Comparison of ENCODE assay signal across 8 cellular contexts in the genomic region with DNA sequence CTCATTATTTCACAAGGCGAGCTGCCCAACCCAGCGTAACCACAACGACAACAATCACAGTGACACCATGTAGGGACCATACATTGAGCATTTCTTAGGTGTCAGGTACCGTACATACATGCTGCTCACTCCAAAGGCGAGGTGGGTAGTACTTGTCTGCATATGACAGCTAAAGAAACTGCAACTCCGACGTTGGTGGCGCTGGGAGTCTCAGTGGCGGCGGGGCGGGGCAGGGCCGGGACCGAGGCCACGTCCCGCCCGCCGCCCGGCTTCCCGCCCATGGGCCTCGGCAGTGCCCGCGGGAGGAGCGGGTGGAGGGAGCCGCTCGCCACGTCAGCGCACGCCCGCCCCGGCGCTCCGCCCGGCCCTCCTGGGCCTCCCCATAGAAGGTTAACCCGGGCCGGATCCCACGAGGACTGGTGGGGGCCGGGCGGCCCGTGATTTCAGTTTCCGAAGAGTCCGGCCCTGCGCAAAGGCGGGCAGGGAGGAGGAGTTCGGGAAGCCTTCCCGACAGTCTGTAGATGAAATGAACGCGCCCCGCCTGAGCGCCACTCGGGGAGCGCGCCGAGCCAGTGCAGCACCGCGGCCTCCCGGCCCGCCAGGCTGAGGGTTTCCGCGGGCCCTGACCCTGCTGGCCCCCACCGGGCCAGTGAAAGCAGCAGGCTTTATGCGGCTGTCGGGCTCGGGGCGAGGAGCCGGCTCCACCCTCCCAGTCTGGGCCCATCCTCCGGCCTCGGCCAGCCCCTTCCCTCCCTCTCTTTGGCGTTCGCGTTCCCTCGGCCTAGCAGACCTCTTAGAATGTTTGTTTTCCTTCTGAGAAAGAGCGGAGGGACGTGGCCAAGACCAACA.
DNase-seq lines count a peak whose midpoint lies in the region; ATAC-seq, FAIRE-seq and TF ChIP-seq lines count a peak whose summit lies in the region.

No MANE protein-coding gene starts in this region.

- intact Hi-C loops in body of pancreas (cut with DNase I): no loop called here
- intact Hi-C loops in gastrocnemius medialis (cut with DNase I; ENCODE audit: low total_unique reads): loop anchor here (1.0 to 5.0 kb wide), 6 partner anchors 63 to 794 kb away; partner anchors contain the start of genes FGGY and JUN

- H3K36me3 ChIP-seq in body of pancreas (replicated peaks in 1 of 2; ENCODE audit: insufficient read depth in 1 of 2, low read depth in 2 of 2) (no peaks in the 10 kb centered on the region), iPS DF 6.9 (ENCODE audit: control insufficient read depth, insufficient read depth, low read length) (no peaks in the 10 kb centered on the region), gastrocnemius medialis (no peaks in the 10 kb centered on the region)

- H3K27me3 ChIP-seq in body of pancreas (no peaks in the 10 kb centered on the region), iPS DF 6.9 (ENCODE audit: control insufficient read depth, insufficient read depth, low read length) (no peaks in the 10 kb centered on the region), gastrocnemius medialis (no peaks in the 10 kb centered on the region)

- ATAC-seq in body of pancreas (peak; percentile 91), gastrocnemius medialis (peak; percentile 69 to 81)

- DNase-seq in GM12891 (ENCODE audit: insufficient read length, low spot score): peak; percentile 69
- DNase-seq in HFF-Myc (ENCODE audit: extremely low read depth, low read depth): no peak
- DNase-seq in NB4 (ENCODE audit: low read depth): peak; percentile 93
- peak; percentile 78 for DNase-seq in UCSD-AML1 (lab: John Stamatoyannopoulos, UW; ENCODE audit: unreplicated experiment)
- DNase-seq in body of pancreas: peak; percentile 92 to 95 (median 94)
- peak; percentile 25 for DNase-seq in iPS DF 6.9 (ENCODE audit: low read depth, low spot score)
- DNase-seq in gastrocnemius medialis: peak; percentile 86 to 93
- no peak for DNase-seq in NAMALWA (ENCODE audit: low spot score)

- H3K27ac ChIP-seq in body of pancreas (peak overlapping the region; percentile 97 to 99 (median 98)), iPS DF 6.9 (ENCODE audit: low read length) (no peak overlapping the region), gastrocnemius medialis (peak overlapping the region; percentile 94 to 100 (median 94))

- no peak for TF ChIP-seq POLR2A in GM12891 (IDR thresholded peaks at IDR 0.05; ENCODE audit: low read depth, low read length)
- TF ChIP-seq POLR2A in NB4 (IDR thresholded peaks at IDR 0.05; ENCODE audit: extremely low read depth, insufficient read length): peak; percentile 54
- peak; percentile 91 to 97 (median 97) for TF ChIP-seq POLR2A in body of pancreas (IDR thresholded peaks at IDR 0.05)
- TF ChIP-seq POLR2A in gastrocnemius medialis (IDR thresholded peaks at IDR 0.05): peak; percentile 82 to 91

- H3K4me3 ChIP-seq in HFF-Myc (replicated peaks; ENCODE audit: low read depth, low read length) (peak overlapping the region; percentile 44), NB4 (ENCODE audit: low read depth, low read length) (peak overlapping the region; percentile 63), body of pancreas (peak overlapping the region in 1 of 2 donors; percentile 9), iPS DF 6.9 (ENCODE audit: low read length) (peak overlapping the region; percentile 45; the same call in 1 of the 2 replicates), gastrocnemius medialis (peak overlapping the region; percentile 53 to 82 (median 60))

- in situ Hi-C loops in gastrocnemius medialis (cut with MboI; ENCODE audit: low sequenced_read_pairs in 4 of 4): loop anchor here in 3 of 4 donors (5.0 to 10.0 kb wide), 3 partner anchors 64 to 391 kb away; partner anchors contain the start of genes JUN (in 2 of the 3) and FGGY (in 1 of the 3)

- no peaks in the 10 kb centered on the region for H3K9me3 ChIP-seq in body of pancreas
- no peaks in the 10 kb centered on the region for H3K9me3 ChIP-seq in iPS DF 6.9 (ENCODE audit: control insufficient read depth, insufficient read depth, low read length)
- no peaks in the 10 kb centered on the region for H3K9me3 ChIP-seq in gastrocnemius medialis

- H3K4me1 ChIP-seq in body of pancreas (peaks cover 61% of the 10 kb centered on the region), iPS DF 6.9 (ENCODE audit: control insufficient read depth, insufficient read depth, low read length) (peaks cover 1% of the 10 kb centered on the region), gastrocnemius medialis (peaks cover 52 to 54% of the 10 kb centered on the region in 2 donors)

- FAIRE-seq in GM12891 (lab: Jason Lieb, UNC): peak; percentile 79

- TF ChIP-seq CTCF in HFF-Myc (IDR thresholded peaks at IDR 0.05; ENCODE audit: low read depth, low read length, missing control alignments) (no peak), NB4 (IDR thresholded peaks at IDR 0.05; ENCODE audit: low read depth, low read length) (no peak), body of pancreas (IDR thresholded peaks at IDR 0.05) (peak in 1 of 7 experiments; percentile 10), gastrocnemius medialis (IDR thresholded peaks at IDR 0.05 in 4 of 5, conservative IDR thresholded peaks at IDR 0.05 in 1 of 5) (no peak)

- 0 to 2% methylated on average over 18 to 73 of the region's 73 CpGs for WGBS in body of pancreas, 2 donors
- no CpG with 5 or more reads among the region's 73 CpGs for WGBS in iPS DF 6.9 (ENCODE audit: insufficient coverage, insufficient read length)

TF ChIP-seq in GM12891, 5 proteins besides CTCF, POLR2A, EP300 and RAD21:
- TF ChIP-seq POLR2AphosphoS5 (IDR thresholded peaks at IDR 0.05; ENCODE audit: low read depth, low read length): 0 out of 2 replicates have a peak, but pooled peaks have one; percentile 53
- no peak for TF ChIP-seq SPI1 (IDR thresholded peaks at IDR 0.05; ENCODE audit: low read depth, low read length)
- TF ChIP-seq PAX5 (IDR thresholded peaks at IDR 0.05; ENCODE audit: insufficient read depth, low read length, severe bottlenecking): peak; percentile 12
- TF ChIP-seq POU2F2 (IDR thresholded peaks at IDR 0.05; ENCODE audit: low read depth, low read length): 0 out of 2 replicates have a peak, but pooled peaks have one; percentile 53
- TF ChIP-seq TAF1 (IDR thresholded peaks at IDR 0.05; ENCODE audit: low read depth, low read length): peak; percentile 31; the same call in 1 of the 2 replicates
TF ChIP-seq in GM12891: peak in this region for 4.

Comparison
In these comparisons a context has a peak if more than half of its experiments do, and no peak if none do; other contexts are left out.
1. DNase-seq: peak in GM12891 (single experiment), NB4 (single experiment), UCSD-AML1 (single experiment), body of pancreas (4 of 4), iPS DF 6.9 (single experiment) and gastrocnemius medialis (2 of 2); none in HFF-Myc (single experiment) and NAMALWA (single experiment).